18 cellular contexts compared by ENCODE assay signal in genomic region chr5:79849486-79850315, GRCh38.
"Had no signal": no experiment of that assay in that cellular context is flagged by ENCODE, and none has a peak within 500 bp of the region (broad histone marks: within the 10 kb centered on the region; RNA-seq: fewer than 3 reads in every experiment).

No MANE protein-coding gene starts in this region.

- H3K27ac ChIP-seq: cardiac muscle cell, left lung, spleen, upper lobe of right lung had no signal

- ATAC-seq: activated naive CD8-positive, alpha-beta T cell treated with anti-CD3 and anti-CD28 coated beads, Interleukin-2, amount 50 U/mL, for 24 hours; stimulated activated naive CD8-positive, alpha-beta T cell treated with anti-CD3 and anti-CD28 coated beads, Interleukin-15, Interleukin-2, amounts not matched to agents 100 U/mL and 50 U/mL, for 24 hours; upper lobe of right lung had no signal

- H3K4me1 ChIP-seq: left lung, spleen, upper lobe of right lung had no signal

- H3K36me3 ChIP-seq: cardiac muscle cell, left lung, spleen, upper lobe of right lung had no signal

- H3K4me3 ChIP-seq: cardiac muscle cell, left lung, spleen, upper lobe of right lung had no signal

- H3K27me3 ChIP-seq: cardiac muscle cell, left lung, upper lobe of right lung had no signal

- DNase-seq: activated CD4-positive, alpha-beta T cell treated with anti-CD3 and anti-CD28 coated beads for 4 hours; activated CD4-positive, alpha-beta T cell treated with anti-CD3 and anti-CD28 coated beads, Interleukin-2, amount 50 U/mL, for 48 hours; activated CD4-positive, CD25-positive, alpha-beta regulatory T cell; activated gamma-delta T cell; activated naive CD4-positive, alpha-beta T cell treated with anti-CD3 and anti-CD28 coated beads, Interleukin-2, amount 50 U/mL, for 16 hours; activated naive CD8-positive, alpha-beta T cell treated with anti-CD3 and anti-CD28 coated beads, Interleukin-2, amount 50 U/mL, for 24 hours; effector CD4-positive, alpha-beta T cell; kidney; left lung; mammary epithelial cell; midbrain; nephron progenitor cell; occipital lobe; spleen; stimulated activated CD4-positive, alpha-beta T cell treated with anti-CD3 and anti-CD28 coated beads, Interleukin-4, amount 100 ng/mL, for 1 hour; stimulated activated naive CD8-positive, alpha-beta T cell treated with anti-CD3 and anti-CD28 coated beads, Interleukin-15, Interleukin-2, amounts not matched to agents 100 U/mL and 50 U/mL, for 24 hours; upper lobe of right lung had no signal

- H3K9me3 ChIP-seq: left lung, spleen, upper lobe of right lung had no signal
